ENCODE assay signal across 15 cellular contexts in genomic region chr4:38625508-38625907, GRCh38.
"Had no signal": no experiment of that assay in that cellular context is flagged by ENCODE, and none has a peak within 500 bp of the region (broad histone marks: within the 10 kb centered on the region; RNA-seq: fewer than 3 reads in every experiment).

No MANE protein-coding gene starts in this region.

- H3K4me3 Mint-ChIP-seq: activated T-helper 1 cell treated with anti-CD3 and anti-CD28 coated beads, Interleukin-12 subunit alpha, Interleukin-12 subunit beta, Interleukin-2, Interleukin-4 antibody, amounts not matched to agents 30 ng/mL and 10 ng/mL and 1 ng/mL, durations not matched to agents 14 hours and 24 hours and 36 hours; endodermal cell; naive B cell; WTC11 had no signal

- H3K27me3 ChIP-seq: dorsolateral prefrontal cortex, left lung, neutrophil, suprapubic skin had no signal

- H3K4me3 ChIP-seq: dorsolateral prefrontal cortex, left lung, suprapubic skin had no signal

- H3K4me1 Mint-ChIP-seq: endodermal cell, naive B cell had no signal

- ATAC-seq: left lung, WTC11 had no signal

- H3K9me3 Mint-ChIP-seq: activated T-helper 1 cell treated with anti-CD3 and anti-CD28 coated beads, Interleukin-12 subunit alpha, Interleukin-12 subunit beta, Interleukin-2, Interleukin-4 antibody, amounts not matched to agents 30 ng/mL and 10 ng/mL and 1 ng/mL, durations not matched to agents 14 hours and 24 hours and 36 hours had no signal

- DNase-seq: activated CD8-positive, alpha-beta memory T cell treated with anti-CD3 and anti-CD28 coated beads, Interleukin-2, amount 50 U/mL, for 4 hours; amniotic stem cell; dorsolateral prefrontal cortex; endodermal cell; kidney; left lung; mammary epithelial cell; naive B cell; retina; SIG-M5; stimulated activated CD4-positive, alpha-beta T cell treated with anti-CD3 and anti-CD28 coated beads, Interleukin-2, amount 100 ng/mL, for 48 hours had no signal

- H3K36me3 ChIP-seq: left lung, neutrophil, suprapubic skin had no signal

- H3K27ac ChIP-seq: left lung, neutrophil, suprapubic skin had no signal

- H3K9me3 ChIP-seq: left lung, neutrophil, suprapubic skin had no signal

- H3K27me3 Mint-ChIP-seq: naive B cell had no signal

- H3K27ac Mint-ChIP-seq: activated T-helper 1 cell treated with anti-CD3 and anti-CD28 coated beads, Interleukin-12 subunit alpha, Interleukin-12 subunit beta, Interleukin-2, Interleukin-4 antibody, amounts not matched to agents 30 ng/mL and 10 ng/mL and 1 ng/mL, durations not matched to agents 14 hours and 24 hours and 36 hours; endodermal cell; WTC11 had no signal
